ENCODE assay signal across 14 cellular contexts in the genomic region with DNA sequence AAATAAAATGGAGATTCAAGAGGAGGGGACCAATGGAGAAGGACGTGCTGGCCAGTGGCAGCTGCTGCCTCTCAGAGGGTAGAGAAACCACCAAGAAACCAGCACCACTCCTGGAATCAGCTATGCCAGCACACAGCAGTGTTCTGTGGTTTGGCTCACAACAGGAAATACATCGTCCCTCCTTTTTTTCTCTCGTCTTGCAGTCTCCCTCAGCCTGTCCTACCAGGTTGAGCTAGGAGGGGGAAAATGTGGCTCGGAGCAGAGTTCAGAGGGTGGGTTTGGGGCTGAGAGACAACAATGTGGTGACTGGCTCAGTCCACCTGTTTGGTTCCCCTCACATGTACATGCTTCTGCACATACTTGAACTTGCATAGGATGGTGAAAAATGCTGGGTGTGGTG. TPM values are rescaled to one million over a fixed set of nuclear protein-coding genes. Genes with fewer than 3 reads are reported as not detected.
DNase-seq lines count a peak whose midpoint lies in the region; ATAC-seq and TF ChIP-seq lines count a peak whose summit lies in the region.
"Had no signal": no experiment of that assay in that cellular context is flagged by ENCODE, and none has a peak within 500 bp of the region (broad histone marks: within the 10 kb centered on the region; RNA-seq: fewer than 3 reads in every experiment).

No MANE protein-coding gene starts in this region.

- H3K27ac ChIP-seq in tibial artery: no peak overlapping the region
- no peak overlapping the region for H3K27ac ChIP-seq in upper lobe of right lung
- H3K27ac ChIP-seq: adrenal gland, left lung, VCaP had no signal

- peaks cover 16% of the 10 kb centered on the region for H3K36me3 Mint-ChIP-seq in activated CD4-positive, alpha-beta memory T cell treated with anti-CD3 and anti-CD28 coated beads for 36 hours

- H3K27me3 Mint-ChIP-seq in activated CD4-positive, alpha-beta memory T cell treated with anti-CD3 and anti-CD28 coated beads for 36 hours: no peaks in the 10 kb centered on the region

- no peaks in the 10 kb centered on the region for H3K9me3 Mint-ChIP-seq in activated CD4-positive, alpha-beta memory T cell treated with anti-CD3 and anti-CD28 coated beads for 36 hours

- CTCF ChIA-PET in activated CD4-positive, alpha-beta memory T cell treated with anti-CD3 and anti-CD28 coated beads for 36 hours (lab: Charles Lee): interaction anchor here (0.6 to 2.2 kb wide), 4 partner anchors 11 to 106 kb away, joined by 3 to 11 read pairs (median 8); no protein-coding TSS in a partner anchor

- TF ChIP-seq CTCF in mucosa of descending colon (IDR thresholded peaks at IDR 0.05) (no peak), tibial artery (IDR thresholded peaks at IDR 0.05) (no peak), upper lobe of right lung (IDR thresholded peaks at IDR 0.05) (no peak)

- H3K9me3 ChIP-seq in mucosa of descending colon: no peaks in the 10 kb centered on the region
- no peaks in the 10 kb centered on the region for H3K9me3 ChIP-seq in tibial artery
- H3K9me3 ChIP-seq in upper lobe of right lung: no peaks in the 10 kb centered on the region
- H3K9me3 ChIP-seq: adrenal gland, left lung had no signal

- peak; percentile 36 for ATAC-seq in mucosa of descending colon
- ATAC-seq in GM18519 (IDR thresholded peaks at IDR 0.05; ENCODE audit: low FRiP score, unreplicated experiment): no peak
- ATAC-seq in upper lobe of right lung: no peak
- ATAC-seq: left lung had no signal

- POLR2A ChIA-PET in activated CD4-positive, alpha-beta memory T cell treated with anti-CD3 and anti-CD28 coated beads for 36 hours (lab: Charles Lee): interaction anchor here (1.1 kb wide), 1 partner anchor 63 kb away, joined by 3 read pairs; a partner anchor contains a TSS

- H3K4me3 ChIP-seq in mucosa of descending colon: no peak overlapping the region
- no peak overlapping the region for H3K4me3 ChIP-seq in tibial artery
- no peak overlapping the region for H3K4me3 ChIP-seq in upper lobe of right lung
- H3K4me3 ChIP-seq: adrenal gland, left lung had no signal

- peak overlapping the region; percentile 73 for H3K27ac Mint-ChIP-seq in activated CD4-positive, alpha-beta memory T cell treated with anti-CD3 and anti-CD28 coated beads for 36 hours

- intact Hi-C loops in activated CD4-positive, alpha-beta memory T cell treated with anti-CD3 and anti-CD28 coated beads for 36 hours (cut with micrococcal nuclease): loop anchor here (5.0 kb wide), 1 partner anchor 84 kb away; a partner anchor contains a TSS
- intact Hi-C loops in mucosa of descending colon (cut with DNase I, micrococcal nuclease) (no loop called here), tibial artery (cut with DNase I; ENCODE audit: low total_unique reads) (no loop called here), upper lobe of right lung (cut with DNase I) (loop anchor here (10.0 kb wide), 1 partner anchor 107 kb away; no protein-coding TSS in a partner anchor)

- H3K36me3 ChIP-seq in mucosa of descending colon (ENCODE audit: low read depth): no peaks in the 10 kb centered on the region
- peaks cover 16 to 31% (median 21%) of the 10 kb centered on the region in 3 donors for H3K36me3 ChIP-seq in tibial artery
- H3K36me3 ChIP-seq in upper lobe of right lung: peaks cover 19% of the 10 kb centered on the region

- no peak overlapping the region for H3K4me3 Mint-ChIP-seq in activated CD4-positive, alpha-beta memory T cell treated with anti-CD3 and anti-CD28 coated beads for 36 hours

- DNase-seq in NCI-H2107 treated with DMSO at 0.1 percent for 48 hours (lab: John Stamatoyannopoulos, UW; ENCODE audit: unreplicated experiment): peak; percentile 31
- no peak for DNase-seq in NCI-H2107 (lab: John Stamatoyannopoulos, UW)
- peak; percentile 62 for DNase-seq in KBM-7
- peak; percentile 62 for DNase-seq in activated CD4-positive, alpha-beta memory T cell treated with anti-CD3 and anti-CD28 coated beads for 36 hours
- DNase-seq in mucosa of descending colon: no peak
- no peak for DNase-seq in tibial artery
- no peak for DNase-seq in upper lobe of right lung
- DNase-seq: adrenal gland; effector CD8-positive, alpha-beta T cell; NCI-H187 treated with DMSO at 0.1 percent for 48 hours; stimulated activated CD4-positive, alpha-beta T cell treated with anti-CD3 and anti-CD28 coated beads, Interleukin-12 subunit alpha, Interleukin-12 subunit beta, amount 100 ng/mL, for 4 hours had no signal

- no peaks in the 10 kb centered on the region for H3K27me3 ChIP-seq in tibial artery
- H3K27me3 ChIP-seq in upper lobe of right lung: no peaks in the 10 kb centered on the region
- H3K27me3 ChIP-seq: adrenal gland, left lung had no signal

- in situ Hi-C loops in KBM-7 (cut with MboI; ENCODE audit: low pct_unique_long_range_greater_than_20kb, low sequenced_read_pairs): no loop called here

- peaks cover 37% of the 10 kb centered on the region for H3K4me1 Mint-ChIP-seq in activated CD4-positive, alpha-beta memory T cell treated with anti-CD3 and anti-CD28 coated beads for 36 hours (ENCODE audit: low read depth)

- H3K4me1 ChIP-seq in mucosa of descending colon (ENCODE audit: low read depth) (no peaks in the 10 kb centered on the region), tibial artery (no peaks in the 10 kb centered on the region), upper lobe of right lung (no peaks in the 10 kb centered on the region)
- H3K4me1 ChIP-seq: adrenal gland had no signal

RNA-seq across cellular contexts. Expression of a gene that starts 19.9 kb away (rescaled TPM):
- total RNA-seq in activated CD4-positive, alpha-beta memory T cell treated with anti-CD3 and anti-CD28 coated beads for 36 hours: 1 to 10 TPM; 6.7 to 7.7 TPM
- total RNA-seq in mucosa of descending colon (10 to 100 TPM; 18.2 to 58.8 (median 26.4) TPM), upper lobe of right lung (40.5 TPM)

RNA-seq across cellular contexts. Expression of a gene that starts 20.8 kb away (rescaled TPM):
- total RNA-seq in activated CD4-positive, alpha-beta memory T cell treated with anti-CD3 and anti-CD28 coated beads for 36 hours: 10 to 100 TPM; 20.6 to 23.3 TPM
- total RNA-seq in mucosa of descending colon: 10 to 100 TPM; 19.1 to 30.0 (median 21.2) TPM
- 25.3 TPM for total RNA-seq in upper lobe of right lung

RNA-seq across cellular contexts. Expression of a gene that starts 21.1 kb away (rescaled TPM):
- total RNA-seq in activated CD4-positive, alpha-beta memory T cell treated with anti-CD3 and anti-CD28 coated beads for 36 hours: 100 to 1,000 TPM; 249 to 261 TPM
- total RNA-seq in mucosa of descending colon (100 to 1,000 TPM; 292 to 362 (median 338) TPM), upper lobe of right lung (155 TPM)

RNA-seq across cellular contexts. Expression of a gene that starts 41.9 kb away (rescaled TPM):
- 1 to 10 TPM; 6.5 to 8.2 TPM for total RNA-seq in activated CD4-positive, alpha-beta memory T cell treated with anti-CD3 and anti-CD28 coated beads for 36 hours
- total RNA-seq in mucosa of descending colon: 10 to 100 TPM; 16.7 to 24.3 (median 18.3) TPM
- 18.0 TPM for total RNA-seq in upper lobe of right lung

RNA-seq across cellular contexts. Expression of a gene that starts 55.4 kb away (rescaled TPM):
- 10 to 100 TPM; 57.7 TPM for total RNA-seq in activated CD4-positive, alpha-beta memory T cell treated with anti-CD3 and anti-CD28 coated beads for 36 hours
- total RNA-seq in mucosa of descending colon (10 to 100 TPM; 24.7 to 32.9 (median 25.4) TPM), upper lobe of right lung (21.6 TPM)

Comparison
In these comparisons a context has a peak if more than half of its experiments do, and no peak if none do; other contexts are left out.
1. DNase-seq: peak in NCI-H2107 treated with DMSO at 0.1 percent for 48 hours (single experiment), KBM-7 (single experiment) and activated CD4-positive, alpha-beta memory T cell treated with anti-CD3 and anti-CD28 coated beads for 36 hours (single experiment); none in NCI-H2107 (single experiment), mucosa of descending colon (0 of 3), tibial artery (0 of 2) and upper lobe of right lung (single experiment).
2. intact Hi-C loops: an anchor here in activated CD4-positive, alpha-beta memory T cell treated with anti-CD3 and anti-CD28 coated beads for 36 hours (5.0 kb wide) and upper lobe of right lung (10.0 kb wide); none called in mucosa of descending colon and tibial artery.